Comparison of ENCODE assay signal across 14 cellular contexts in the genomic region with DNA sequence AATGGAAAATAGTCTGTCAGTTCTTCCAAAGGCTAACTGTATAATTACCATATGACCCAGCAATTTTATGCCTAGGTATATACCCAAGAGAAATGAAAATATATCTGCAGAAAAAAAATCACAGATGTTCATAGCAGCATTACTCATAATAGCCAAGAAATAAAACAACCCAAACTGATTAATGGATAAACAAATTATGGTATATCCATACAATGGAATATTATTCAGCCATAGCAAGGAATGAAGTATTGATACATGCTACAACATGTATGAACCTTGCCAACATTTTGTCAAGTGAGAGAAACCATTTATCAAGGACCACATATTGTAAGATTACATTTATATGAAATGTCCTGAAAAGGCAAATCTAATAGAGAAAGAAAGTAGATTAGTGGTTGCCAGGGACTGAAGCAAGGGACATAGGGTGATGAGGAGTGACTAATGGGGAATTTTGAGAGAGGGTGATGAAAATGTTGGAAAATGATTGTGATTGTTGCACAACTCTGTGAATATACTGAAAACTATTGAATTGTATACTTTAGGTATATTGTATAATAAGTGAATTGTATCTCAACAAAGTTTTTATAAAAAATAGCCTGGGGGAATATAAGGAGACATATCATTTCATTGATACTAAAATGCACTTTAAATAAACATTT.
"Had no signal": no experiment of that assay in that cellular context is flagged by ENCODE, and none has a peak within 500 bp of the region (broad histone marks: within the 10 kb centered on the region; RNA-seq: fewer than 3 reads in every experiment).

No MANE protein-coding gene starts in this region.

- H3K9me3 Mint-ChIP-seq: activated CD4-positive, alpha-beta memory T cell treated with anti-CD3 and anti-CD28 coated beads for 36 hours; stimulated activated memory B cell treated with anti-CD40 and anti-IgM and Interleukin-4, amounts not matched to agents 10 μg/mL and 1 μg/mL and 100 μg/mL, for 72 hours; T-helper 1 cell treated with Interleukin-12 subunit alpha and Interleukin-12 subunit beta and Interleukin-4 antibody, amounts not matched to agents 30 μg/mL and 1 μg/mL, for 36 hours had no signal

- H3K27ac Mint-ChIP-seq: activated CD4-positive, alpha-beta memory T cell treated with anti-CD3 and anti-CD28 coated beads for 36 hours; activated CD4-positive, alpha-beta T cell treated with anti-CD3 and anti-CD28 coated beads for 36 hours; activated CD8-positive, alpha-beta memory T cell treated with anti-CD3 and anti-CD28 coated beads, Interleukin-2, amount 10 ng/mL, durations not matched to agents 7 days and 5 days; activated naive CD4-positive, alpha-beta T cell treated with anti-CD3 and anti-CD28 coated beads, Interleukin-2, amount 50 U/mL, for 24 hours; memory B cell; naive thymus-derived CD8-positive, alpha-beta T cell; stimulated activated memory B cell treated with anti-CD40 and anti-IgM and Interleukin-4, amounts not matched to agents 10 μg/mL and 1 μg/mL and 100 μg/mL, for 72 hours; T-helper 1 cell treated with Interleukin-12 subunit alpha and Interleukin-12 subunit beta and Interleukin-4 antibody, amounts not matched to agents 30 μg/mL and 1 μg/mL, for 36 hours had no signal

- H3K36me3 ChIP-seq: left ventricle myocardium inferior had no signal

- H3K27me3 Mint-ChIP-seq: activated CD4-positive, alpha-beta memory T cell treated with anti-CD3 and anti-CD28 coated beads for 36 hours; activated CD4-positive, alpha-beta T cell treated with anti-CD3 and anti-CD28 coated beads for 36 hours; activated CD8-positive, alpha-beta memory T cell treated with anti-CD3 and anti-CD28 coated beads, Interleukin-2, amount 10 ng/mL, durations not matched to agents 7 days and 5 days; activated naive CD4-positive, alpha-beta T cell treated with anti-CD3 and anti-CD28 coated beads, Interleukin-2, amount 50 U/mL, for 24 hours; central memory CD8-positive, alpha-beta T cell; memory B cell; naive thymus-derived CD8-positive, alpha-beta T cell; stimulated activated memory B cell treated with anti-CD40 and anti-IgM and Interleukin-4, amounts not matched to agents 10 μg/mL and 1 μg/mL and 100 μg/mL, for 72 hours had no signal

- H3K9ac ChIP-seq: parathyroid adenoma had no signal

- H3K9me3 ChIP-seq: left ventricle myocardium inferior had no signal

- H3K4me1 Mint-ChIP-seq: activated CD8-positive, alpha-beta memory T cell treated with anti-CD3 and anti-CD28 coated beads, Interleukin-2, amount 10 ng/mL, durations not matched to agents 7 days and 5 days; central memory CD8-positive, alpha-beta T cell had no signal

- H2AFZ ChIP-seq: parathyroid adenoma had no signal

- H3K27ac ChIP-seq: coronary artery, left ventricle myocardium inferior, parathyroid adenoma had no signal

- H3K4me1 ChIP-seq: left ventricle myocardium inferior had no signal

- ATAC-seq: activated CD4-positive, alpha-beta T cell treated with anti-CD3 and anti-CD28 coated beads for 36 hours; activated CD8-positive, alpha-beta memory T cell treated with anti-CD3 and anti-CD28 coated beads, Interleukin-2, amount 10 ng/mL, durations not matched to agents 7 days and 5 days; naive thymus-derived CD8-positive, alpha-beta T cell; stimulated activated memory B cell treated with anti-CD40 and anti-IgM and Interleukin-4, amounts not matched to agents 10 μg/mL and 1 μg/mL and 100 μg/mL, for 72 hours had no signal

- H3K4me3 Mint-ChIP-seq: activated CD4-positive, alpha-beta memory T cell treated with anti-CD3 and anti-CD28 coated beads for 36 hours; activated CD4-positive, alpha-beta T cell treated with anti-CD3 and anti-CD28 coated beads for 36 hours; activated CD8-positive, alpha-beta memory T cell treated with anti-CD3 and anti-CD28 coated beads, Interleukin-2, amount 10 ng/mL, durations not matched to agents 7 days and 5 days; activated naive CD4-positive, alpha-beta T cell treated with anti-CD3 and anti-CD28 coated beads, Interleukin-2, amount 50 U/mL, for 24 hours; central memory CD8-positive, alpha-beta T cell; memory B cell; naive thymus-derived CD8-positive, alpha-beta T cell; stimulated activated memory B cell treated with anti-CD40 and anti-IgM and Interleukin-4, amounts not matched to agents 10 μg/mL and 1 μg/mL and 100 μg/mL, for 72 hours; T-helper 1 cell treated with Interleukin-12 subunit alpha and Interleukin-12 subunit beta and Interleukin-4 antibody, amounts not matched to agents 30 μg/mL and 1 μg/mL, for 36 hours had no signal

- DNase-seq: activated CD4-positive, alpha-beta memory T cell treated with anti-CD3 and anti-CD28 coated beads for 36 hours; activated CD4-positive, alpha-beta T cell treated with anti-CD3 and anti-CD28 coated beads for 36 hours; activated CD8-positive, alpha-beta memory T cell treated with anti-CD3 and anti-CD28 coated beads, Interleukin-2, amount 10 ng/mL, durations not matched to agents 7 days and 5 days; activated T-cell treated with anti-CD3 and anti-CD28 coated beads, Interleukin-2, amount 50 U/mL, for 1 hour; hippocampal formation; left ventricle myocardium inferior; naive thymus-derived CD8-positive, alpha-beta T cell had no signal

- H3K4me3 ChIP-seq: coronary artery, left ventricle myocardium inferior had no signal
